In the genomic region with DNA sequence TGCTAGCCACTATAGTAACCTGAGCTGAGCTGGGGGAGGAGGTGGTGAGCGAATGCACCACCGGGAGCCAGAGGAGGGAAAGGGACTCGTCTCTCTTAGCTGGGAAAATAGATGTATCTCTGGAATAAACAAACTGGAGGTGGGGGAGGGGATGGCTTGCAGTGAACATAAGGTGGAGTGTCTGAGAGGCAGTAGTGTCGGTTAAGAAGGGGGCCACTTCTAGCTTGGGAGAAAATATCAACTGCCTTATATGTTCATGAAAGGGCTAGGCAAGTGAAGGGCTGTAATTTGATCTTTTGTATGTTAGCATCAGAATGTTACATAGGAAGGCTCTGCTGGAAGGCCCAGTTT, we compare ENCODE assay signal across 8 cellular contexts. TPM values are rescaled to one million over a fixed set of nuclear protein-coding genes. Genes with fewer than 3 reads are reported as not detected.
DNase-seq lines count a peak whose midpoint lies in the region; ATAC-seq and TF ChIP-seq lines count a peak whose summit lies in the region.

No MANE protein-coding gene starts in this region.

- no peak for DNase-seq in GM12865 (ENCODE audit: low read depth)
- DNase-seq in NCI-H2227 treated with DMSO at 0.1 percent for 48 hours (lab: John Stamatoyannopoulos, UW): peak; percentile 38
- DNase-seq in epithelial cell of esophagus (ENCODE audit: low read depth): peak; percentile 28
- no peak for DNase-seq in sciatic nerve (ENCODE audit: low spot score)
- DNase-seq in NK-92 treated with Interleukin-12 subunit alpha and Interleukin-12 subunit beta, amount 100 ng/mL, for 24 hours (lab: John Stamatoyannopoulos, UW): no peak
- no peak for DNase-seq in Kasumi-1 (lab: John Stamatoyannopoulos, UW)
- no peak for DNase-seq in T1000 (lab: John Stamatoyannopoulos, UW)

- no peak for TF ChIP-seq CTCF in GM12865 (IDR thresholded peaks at IDR 0.05; ENCODE audit: insufficient read depth, low read depth, low read length, missing control alignments)
- TF ChIP-seq CTCF in epithelial cell of esophagus (IDR thresholded peaks at IDR 0.05; ENCODE audit: insufficient read depth, low read depth, low read length, missing control alignments): no peak

- H3K4me3 ChIP-seq in GM12865 (ENCODE audit: low read depth, low read length) (peak overlapping the region; percentile 67), epithelial cell of esophagus (ENCODE audit: low read length) (no peak overlapping the region)

- ATAC-seq in sciatic nerve (peak; percentile 7), GM21786 (IDR thresholded peaks at IDR 0.05; ENCODE audit: unreplicated experiment) (no peak)

- intact Hi-C loops in sciatic nerve (cut with DNase I): no loop called here

RNA-seq across cellular contexts. Expression of gene SETBP1, which starts 2.2 kb away (rescaled TPM):
- 44.5 TPM for total RNA-seq in sciatic nerve

Comparison
In these comparisons a context has a peak if more than half of its experiments do, and no peak if none do; other contexts are left out.
1. DNase-seq: peak in NCI-H2227 treated with DMSO at 0.1 percent for 48 hours (single experiment) and epithelial cell of esophagus (single experiment); none in GM12865 (single experiment), sciatic nerve (single experiment), NK-92 treated with Interleukin-12 subunit alpha and Interleukin-12 subunit beta, amount 100 ng/mL, for 24 hours (single experiment), Kasumi-1 (0 of 2) and T1000 (single experiment).